18 cellular contexts compared by ENCODE assay signal in the genomic region with DNA sequence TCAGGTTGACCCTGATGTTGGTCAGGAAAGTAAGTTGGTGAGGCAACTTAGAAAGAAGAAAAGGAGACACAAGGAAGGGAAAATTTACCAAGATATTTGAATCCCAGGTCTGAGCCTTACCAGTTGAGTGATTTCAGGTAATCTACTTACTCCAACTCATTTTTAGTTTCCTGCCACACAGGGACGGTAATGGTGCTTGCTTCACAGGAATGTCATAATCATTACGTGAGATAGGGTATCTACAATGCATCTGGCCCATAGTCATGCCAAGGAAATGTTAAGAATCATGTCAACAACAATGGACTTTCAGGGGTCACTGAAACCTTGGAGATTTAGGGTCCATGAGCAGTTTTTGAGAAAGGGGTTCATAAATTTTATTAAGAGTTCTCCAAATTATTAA.
"Had no signal": no experiment of that assay in that cellular context is flagged by ENCODE, and none has a peak within 500 bp of the region (broad histone marks: within the 10 kb centered on the region; RNA-seq: fewer than 3 reads in every experiment).

No MANE protein-coding gene starts in this region.

- DNase-seq: Karpas-422, KG1, MG63, NCI-H1092, NCI-H1436, NCI-H187, NCI-H2029, NCI-H2081 treated with DMSO at 0.1 percent for 48 hours, NCI-H2171, NCI-H226, NCI-H446, NCI-H510A, NCI-H524 treated with DMSO at 0.1 percent for 48 hours, NCI-H69, NCI-H774, SIG-M5, SK-N-SH had no signal

- H3K36me3 ChIP-seq: MG63 had no signal

- H3K27me3 ChIP-seq: MG63 had no signal

- H3K9me3 ChIP-seq: MG63, SK-N-SH had no signal

- FAIRE-seq: RCC 7860 had no signal

- H3K9ac ChIP-seq: SK-N-SH had no signal

- H3K4me3 ChIP-seq: MG63 had no signal
